Comparison of ENCODE assay signal across 18 cellular contexts in genomic region chr15:66779331-66780009, GRCh38.
DNase-seq lines count a peak whose midpoint lies in the region; ATAC-seq, FAIRE-seq and TF ChIP-seq lines count a peak whose summit lies in the region.
"Had no signal": no experiment of that assay in that cellular context is flagged by ENCODE, and none has a peak within 500 bp of the region (broad histone marks: within the 10 kb centered on the region; RNA-seq: fewer than 3 reads in every experiment).

No MANE protein-coding gene starts in this region.

- H3K36me3 Mint-ChIP-seq in progenitor cell of endocrine pancreas (ENCODE audit: insufficient read depth): peaks cover 4% of the 10 kb centered on the region

- intact Hi-C loops in Panc1 (cut with micrococcal nuclease; ENCODE audit: unreplicated experiment): no loop called here

- H2AFZ ChIP-seq in DND-41 (ENCODE audit: low read depth, low read length) (no peak overlapping the region), keratinocyte (ENCODE audit: control insufficient read depth, low read length) (no peak overlapping the region)
- H2AFZ ChIP-seq: parathyroid adenoma had no signal

- FAIRE-seq in keratinocyte (lab: Jason Lieb, UNC): peak; percentile 34
- FAIRE-seq: GM12891 had no signal

- CTCF ChIA-PET in Panc1 (lab: Charles Lee): interaction anchor here (0.6 to 0.8 kb wide), 2 partner anchors 59 to 78 kb away, joined by 3 to 6 read pairs; no protein-coding TSS in a partner anchor

- H3K4me2 ChIP-seq in DND-41 (ENCODE audit: insufficient read depth, low read length) (no peak overlapping the region), keratinocyte (ENCODE audit: control insufficient read depth, extremely low read depth, insufficient read depth, low read depth, low read length) (peak overlapping the region; percentile 29)

- ATAC-seq in DND-41 (ENCODE audit: insufficient read depth, low read depth): no peak
- peak; percentile 59 for ATAC-seq in Panc1
- no peak for ATAC-seq in HG03045 (IDR thresholded peaks at IDR 0.05; ENCODE audit: unreplicated experiment)
- ATAC-seq in HG02981 (IDR thresholded peaks at IDR 0.05; ENCODE audit: unreplicated experiment): no peak
- no peak for ATAC-seq in GM21360 (IDR thresholded peaks at IDR 0.05; ENCODE audit: unreplicated experiment)

- no peaks in the 10 kb centered on the region for H3K4me1 ChIP-seq in DND-41 (ENCODE audit: insufficient read depth, low read length)
- peaks cover 64% of the 10 kb centered on the region for H3K4me1 ChIP-seq in Panc1 (ENCODE audit: control insufficient read depth, insufficient read depth, low read length)
- H3K4me1 ChIP-seq in keratinocyte (ENCODE audit: control insufficient read depth, extremely low read depth, insufficient read depth, low read length): peaks cover 11% of the 10 kb centered on the region
- H3K4me1 ChIP-seq: parathyroid adenoma had no signal

- H3K27ac ChIP-seq in DND-41 (ENCODE audit: low read length) (0 out of 2 replicates have a peak overlapping the region, but pooled peaks have one; percentile 11), Panc1 (ENCODE audit: low read length) (peak overlapping the region; percentile 86), keratinocyte (ENCODE audit: control insufficient read depth, insufficient read depth, low read length) (no peak overlapping the region)
- H3K27ac ChIP-seq: parathyroid adenoma had no signal

- TF ChIP-seq CTCF in DND-41 (IDR thresholded peaks at IDR 0.05; ENCODE audit: borderline replicate concordance, extremely low read depth, low read length, poor library complexity, severe bottlenecking) (no peak), Panc1 (IDR thresholded peaks at IDR 0.05) (no peak), keratinocyte (optimal IDR thresholded peaks at IDR 0.05 in 1 of 3, IDR thresholded peaks at IDR 0.05 in 1 of 3, conservative IDR thresholded peaks at IDR 0.05 in 1 of 3; ENCODE audit: extremely low read depth in 1 of 3, insufficient read depth in 2 of 3, low read length in 3 of 3) (no peak), progenitor cell of endocrine pancreas (IDR thresholded peaks at IDR 0.05; ENCODE audit: unreplicated experiment) (no peak)

- H3K27me3 Mint-ChIP-seq in progenitor cell of endocrine pancreas: no peaks in the 10 kb centered on the region

- dilution Hi-C loops in keratinocyte (cut with MboI; ENCODE audit: extremely low pct_ligation_motif_present, low sequenced_read_pairs): no loop called here

- H3K79me2 ChIP-seq in DND-41 (ENCODE audit: insufficient read depth, low read length) (peaks cover 15% of the 10 kb centered on the region; the same call in 1 of the 2 replicates), keratinocyte (ENCODE audit: control insufficient read depth, insufficient read depth, low read length) (no peaks in the 10 kb centered on the region)
- H3K79me2 ChIP-seq: parathyroid adenoma had no signal

- no TSS peak for BruUV-seq in Panc1 (replicated peaks; lab: Mats Ljungman, UMichigan)

- no peaks in the 10 kb centered on the region for H3K9me1 ChIP-seq in keratinocyte (ENCODE audit: control insufficient read depth, extremely low read depth, insufficient read depth, low read length)

- no peak overlapping the region for H3K4me3 Mint-ChIP-seq in progenitor cell of endocrine pancreas (ENCODE audit: low read depth)
- H3K4me3 Mint-ChIP-seq: B cell; central memory CD8-positive, alpha-beta T cell had no signal

- DNase-seq in DND-41 (no peak), Panc1 (ENCODE audit: low read depth, low spot score) (no peak), keratinocyte (ENCODE audit: low read depth, low spot score) (no peak), progenitor cell of endocrine pancreas (ENCODE audit: low spot score, unreplicated experiment) (no peak), NCI-H2171 (lab: John Stamatoyannopoulos, UW) (no peak)
- DNase-seq: DMS79; erythroblast; hippocampal formation; NCI-H1105; NCI-H446 treated with DMSO at 0.1 percent for 48 hours; stimulated activated CD4-positive, alpha-beta T cell treated with anti-CD3 and anti-CD28 coated beads, Interleukin-2, amount 100 ng/mL, for 24 hours had no signal

- H3K9ac ChIP-seq in DND-41 (ENCODE audit: low read depth, low read length) (no peak overlapping the region), keratinocyte (ENCODE audit: control insufficient read depth, extremely low read depth, insufficient read depth, low read length) (no peak overlapping the region)
- H3K9ac ChIP-seq: parathyroid adenoma had no signal

- no peaks in the 10 kb centered on the region; the same call in none of the 2 replicates for H3K36me3 ChIP-seq in DND-41 (ENCODE audit: insufficient read depth, low read length)
- H3K36me3 ChIP-seq in Panc1 (ENCODE audit: control insufficient read depth, insufficient read depth, low read length): no peaks in the 10 kb centered on the region
- H3K36me3 ChIP-seq in keratinocyte (ENCODE audit: control insufficient read depth in 2 of 2, extremely low read depth in 1 of 2, insufficient read depth in 2 of 2, low read length in 2 of 2): no peaks in the 10 kb centered on the region

- no peaks in the 10 kb centered on the region for H3K9me3 ChIP-seq in DND-41 (ENCODE audit: insufficient read depth, low read length, severe bottlenecking)
- H3K9me3 ChIP-seq in Panc1 (ENCODE audit: control insufficient read depth, insufficient read depth, low read depth, low read length): no peaks in the 10 kb centered on the region
- no peaks in the 10 kb centered on the region for H3K9me3 ChIP-seq in keratinocyte (ENCODE audit: control insufficient read depth, low read depth, low read length)

- H3K4me1 Mint-ChIP-seq in progenitor cell of endocrine pancreas (ENCODE audit: low read depth): peaks cover 12% of the 10 kb centered on the region
- H3K4me1 Mint-ChIP-seq: B cell; central memory CD8-positive, alpha-beta T cell had no signal

- no peaks in the 10 kb centered on the region for H3K27me3 ChIP-seq in DND-41 (ENCODE audit: insufficient read depth, low read length, poor library complexity)
- H3K27me3 ChIP-seq in Panc1 (ENCODE audit: control insufficient read depth, insufficient read depth, low read length): no peaks in the 10 kb centered on the region
- peaks cover 4% of the 10 kb centered on the region for H3K27me3 ChIP-seq in keratinocyte (ENCODE audit: control insufficient read depth, extremely low read depth, insufficient read depth, low read length)

- no peaks in the 10 kb centered on the region for H3K9me3 Mint-ChIP-seq in progenitor cell of endocrine pancreas (ENCODE audit: low read depth)
- H3K9me3 Mint-ChIP-seq: central memory CD8-positive, alpha-beta T cell had no signal

- no peak overlapping the region for H3K4me3 ChIP-seq in DND-41 (ENCODE audit: low read depth in 1 of 2, low read length in 2 of 2)
- no peak overlapping the region for H3K4me3 ChIP-seq in Panc1 (ENCODE audit: low read depth in 2 of 2, low read length in 2 of 2)
- no peak overlapping the region for H3K4me3 ChIP-seq in keratinocyte (ENCODE audit: control insufficient read depth in 2 of 3, extremely low read depth in 1 of 3, insufficient read depth in 2 of 3, low read depth in 1 of 3, low read length in 3 of 3)

- in situ Hi-C loops in Panc1 (cut with HindIII; ENCODE audit: low pct_unique_long_range_greater_than_20kb, low sequenced_read_pairs): no loop called here

- H4K20me1 ChIP-seq in DND-41 (ENCODE audit: insufficient read depth, low read length): peaks cover 25% of the 10 kb centered on the region
- H4K20me1 ChIP-seq in keratinocyte (ENCODE audit: control insufficient read depth, extremely low read depth, insufficient read depth, low read length): no peaks in the 10 kb centered on the region

- POLR2A ChIA-PET in Panc1 (lab: Charles Lee): no interaction called here

- peak overlapping the region; percentile 85 for H3K27ac Mint-ChIP-seq in progenitor cell of endocrine pancreas
- H3K27ac Mint-ChIP-seq: B cell had no signal
